8 cellular contexts compared by ENCODE assay signal in genomic region chr6:158072083-158072721, GRCh38.
DNase-seq lines count a peak whose midpoint lies in the region; ATAC-seq and TF ChIP-seq lines count a peak whose summit lies in the region.

No MANE protein-coding gene starts in this region.

- no peaks in the 10 kb centered on the region for H3K79me2 ChIP-seq in GM23338 (replicated peaks; ENCODE audit: insufficient read depth)

- H3K4me3 ChIP-seq in BLaER1 (no peak overlapping the region), GM23338 (no peak overlapping the region), kidney epithelial cell (ENCODE audit: low read depth, low read length) (no peak overlapping the region)

- TF ChIP-seq POLR2A in GM18505 (IDR thresholded peaks at IDR 0.05; ENCODE audit: borderline replicate concordance, extremely low read depth, insufficient read depth, insufficient read length), result no peak

- 0 out of 2 replicates have a peak, but pooled peaks cover 16% of the 10 kb centered on the region for H3K36me3 ChIP-seq in BLaER1
- no peaks in the 10 kb centered on the region for H3K36me3 ChIP-seq in GM23338 (ENCODE audit: insufficient read depth)
- H3K36me3 ChIP-seq in kidney epithelial cell (ENCODE audit: control insufficient read depth, insufficient read depth, low read length), result peaks cover 6% of the 10 kb centered on the region

- ATAC-seq in GM23338 (peak; percentile 79), GM18505 (IDR thresholded peaks at IDR 0.05; ENCODE audit: unreplicated experiment) (no peak)

- H3K4me3 Mint-ChIP-seq in GM23338, result no peak overlapping the region

- H3K27me3 Mint-ChIP-seq in GM23338 (ENCODE audit: insufficient read depth, low read depth, poor library complexity), result peaks cover 7% of the 10 kb centered on the region

- H3K4me2 ChIP-seq in BLaER1 (peak overlapping the region; percentile 56), GM23338 (no peak overlapping the region)

- no peaks in the 10 kb centered on the region for H3K9me3 ChIP-seq in BLaER1

- H4K20me1 ChIP-seq in BLaER1, result no peaks in the 10 kb centered on the region
- no peaks in the 10 kb centered on the region for H4K20me1 ChIP-seq in GM23338 (replicated peaks; ENCODE audit: insufficient read depth)

- H3K9me3 Mint-ChIP-seq in GM23338, result no peaks in the 10 kb centered on the region

- H3K9me2 ChIP-seq in GM23338 (ENCODE audit: insufficient read depth), result no peaks in the 10 kb centered on the region

- no peak overlapping the region for H3K27ac Mint-ChIP-seq in GM23338

- H3K27me3 ChIP-seq in BLaER1, result no peaks in the 10 kb centered on the region
- H3K27me3 ChIP-seq in GM23338 (ENCODE audit: insufficient read depth), result no peaks in the 10 kb centered on the region
- no peaks in the 10 kb centered on the region for H3K27me3 ChIP-seq in kidney epithelial cell (ENCODE audit: control insufficient read depth, insufficient read depth, low read length)

- DNase-seq in GM23338 (ENCODE audit: low spot score), result peak; percentile 84
- peak; percentile 53 for DNase-seq in NCI-H345 (lab: John Stamatoyannopoulos, UW)
- DNase-seq in activated CD4-positive, CD25-positive, alpha-beta regulatory T cell treated with anti-CD3 and anti-CD28 coated beads, Interleukin-2, amount 50 U/mL, for 72 hours, result peak; percentile 69
- peak in 56 of 61 donors; percentile 1 to 83 (median 51) for DNase-seq in caudate nucleus (lab: John Stamatoyannopoulos, UW)
- DNase-seq in kidney epithelial cell (ENCODE audit: low read depth), result no peak
- peak; percentile 75 to 77 for DNase-seq in stimulated activated CD4-positive, alpha-beta T cell treated with anti-CD3 and anti-CD28 coated beads, Interleukin-2, amount 100 ng/mL, for 24 hours

- TF ChIP-seq CTCF in GM23338 (conservative IDR thresholded peaks at IDR 0.05; ENCODE audit: low read depth in 2 of 2), result peak; percentile 86 to 93
- TF ChIP-seq CTCF in kidney epithelial cell (IDR thresholded peaks at IDR 0.05; ENCODE audit: insufficient read depth, low read length, poor library complexity, severe bottlenecking), result peak; percentile 83

- H3K9ac ChIP-seq in BLaER1, result no peak overlapping the region

- H2AFZ ChIP-seq in GM23338, result no peak overlapping the region

- no peak overlapping the region for H3K27ac ChIP-seq in BLaER1
- H3K27ac ChIP-seq in GM23338 (ENCODE audit: low read depth), result no peak overlapping the region
- H3K27ac ChIP-seq in caudate nucleus (ENCODE audit: low read depth, low read length), result peak overlapping the region; percentile 52

- H3K36me3 Mint-ChIP-seq in GM23338 (ENCODE audit: low read depth), result peaks cover 21% of the 10 kb centered on the region

- peaks cover 16% of the 10 kb centered on the region; the same call in 2 of the 3 replicates for H3K4me1 Mint-ChIP-seq in GM23338

- peaks cover 14% of the 10 kb centered on the region for H3K4me1 ChIP-seq in BLaER1
- H3K4me1 ChIP-seq in GM23338 (ENCODE audit: insufficient read depth), result no peaks in the 10 kb centered on the region

- no peaks in the 10 kb centered on the region for H3F3A ChIP-seq in GM23338 (replicated peaks; ENCODE audit: low read depth)

TF ChIP-seq in GM23338, 12 proteins besides CTCF, POLR2A, EP300 and RAD21 (continues in another document):
- TF ChIP-seq ZNF462 (CRISPR knock-in tag; IDR thresholded peaks at IDR 0.05), result no peak
- TF ChIP-seq POLR2AphosphoS5 (IDR thresholded peaks at IDR 0.05; ENCODE audit: low read depth), result no peak
- no peak for TF ChIP-seq EZH2phosphoT487 (IDR thresholded peaks at IDR 0.05; ENCODE audit: unreplicated experiment)
- no peak for TF ChIP-seq ZNF114 (CRISPR knock-in tag; IDR thresholded peaks at IDR 0.05)
- TF ChIP-seq ETS1 (IDR thresholded peaks at IDR 0.05), result no peak
- TF ChIP-seq EZH2 (IDR thresholded peaks at IDR 0.05; ENCODE audit: low read depth, unreplicated experiment), result no peak
- no peak for TF ChIP-seq ZNF331 (CRISPR knock-in tag; IDR thresholded peaks at IDR 0.05; ENCODE audit: low read depth)
- no peak for TF ChIP-seq NANOG (IDR thresholded peaks at IDR 0.05; ENCODE audit: borderline replicate concordance)
